Comparison of ENCODE assay signal across 25 cellular contexts in genomic region chr7:41582116-41582515, GRCh38.
DNase-seq lines count a peak whose midpoint lies in the region; TF ChIP-seq lines count a peak whose summit lies in the region.
"Had no signal": no experiment of that assay in that cellular context is flagged by ENCODE, and none has a peak within 500 bp of the region (broad histone marks: within the 10 kb centered on the region; RNA-seq: fewer than 3 reads in every experiment).

No MANE protein-coding gene starts in this region.

- H3K27ac Mint-ChIP-seq in HFFc6 (peak overlapping the region; percentile 91), chondrocyte (ENCODE audit: unreplicated experiment) (peak overlapping the region; percentile 28)
- H3K27ac Mint-ChIP-seq: CD4-positive, alpha-beta memory T cell; IgD-negative memory B cell had no signal

- no peaks in the 10 kb centered on the region for H3K27me3 ChIP-seq in A673 (replicated peaks; ENCODE audit: insufficient read depth, low read depth, low read length, poor library complexity)

- POLR2A ChIA-PET in A673 (lab: Charles Lee; ENCODE audit: low non-redundant PET): no interaction called here

- H3K4me1 Mint-ChIP-seq in HFFc6 (ENCODE audit: low read depth): peaks cover 57% of the 10 kb centered on the region
- H3K4me1 Mint-ChIP-seq in chondrocyte (ENCODE audit: low read depth): peaks cover 45% of the 10 kb centered on the region
- H3K4me1 Mint-ChIP-seq: CD4-positive, alpha-beta memory T cell; IgD-negative memory B cell had no signal

- TF ChIP-seq CTCF in HFFc6 (IDR thresholded peaks at IDR 0.05): no peak
- no peak for TF ChIP-seq CTCF in chondrocyte (IDR thresholded peaks at IDR 0.05)
- no peak for TF ChIP-seq CTCF in A673 (conservative IDR thresholded peaks at IDR 0.05; ENCODE audit: low read depth, low read length)

- H3K36me3 ChIP-seq in A673 (ENCODE audit: insufficient read depth, low read length, poor library complexity, severe bottlenecking): no peaks in the 10 kb centered on the region

- CTCF ChIA-PET in A673 (lab: Charles Lee): no interaction called here

- no TSS peak for BruUV-seq in A673 (replicated peaks; lab: Mats Ljungman, UMichigan)

- H3K4me3 Mint-ChIP-seq in HFFc6: no peak overlapping the region
- no peak overlapping the region for H3K4me3 Mint-ChIP-seq in chondrocyte (ENCODE audit: unreplicated experiment)
- H3K4me3 Mint-ChIP-seq: CD4-positive, alpha-beta memory T cell; IgD-negative memory B cell had no signal

- no peak overlapping the region for H3K4me3 ChIP-seq in A673 (ENCODE audit: low read depth, low read length, poor library complexity, severe bottlenecking)

- H3K27me3 Mint-ChIP-seq in HFFc6 (ENCODE audit: insufficient read depth) (peaks cover 1% of the 10 kb centered on the region), chondrocyte (ENCODE audit: low read depth) (no peaks in the 10 kb centered on the region)
- H3K27me3 Mint-ChIP-seq: CD4-positive, alpha-beta memory T cell had no signal

- DNase-seq in HFFc6: no peak
- DNase-seq in chondrocyte (ENCODE audit: low spot score): no peak
- DNase-seq in iris pigment epithelial cell (ENCODE audit: low read depth): peak; percentile 13
- no peak for DNase-seq in amygdala (lab: John Stamatoyannopoulos, UW)
- DNase-seq in A673 (ENCODE audit: low spot score): no peak
- no peak for DNase-seq in T-helper 2 cell
- no peak for DNase-seq in NCI-H82 (lab: John Stamatoyannopoulos, UW)
- DNase-seq: C1 segment of cervical spinal cord; CD4-positive, alpha-beta memory T cell; COR-L47; DMS53; GF-D8; GOT3; HCEC 1CT; MM.1S; NCI-H1048; NCI-H1417; NCI-H1694; NCI-H2029 treated with DMSO at 0.1 percent for 48 hours; NCI-H2227 treated with DMSO at 0.1 percent for 48 hours; NCI-H510A treated with DMSO at 0.1 percent for 48 hours; SIG-M5; SK-N-SH had no signal

- H3K9me3 ChIP-seq in A673 (ENCODE audit: low read depth, low read length, poor library complexity, severe bottlenecking): no peaks in the 10 kb centered on the region
- H3K9me3 ChIP-seq: SK-N-SH had no signal

- intact Hi-C loops in A673 (cut with micrococcal nuclease; ENCODE audit: unreplicated experiment): no loop called here

- H3K27ac ChIP-seq in A673 (ENCODE audit: low read depth, low read length, poor library complexity, severe bottlenecking): no peak overlapping the region
- H3K27ac ChIP-seq: KMS-11 had no signal

- H3K36me3 Mint-ChIP-seq in HFFc6 (ENCODE audit: low read depth) (no peaks in the 10 kb centered on the region), chondrocyte (ENCODE audit: low read depth) (no peaks in the 10 kb centered on the region)
- H3K36me3 Mint-ChIP-seq: CD4-positive, alpha-beta memory T cell; IgD-negative memory B cell had no signal

- H3K9me3 Mint-ChIP-seq in HFFc6 (no peaks in the 10 kb centered on the region), chondrocyte (ENCODE audit: low read depth) (no peaks in the 10 kb centered on the region)

- no peaks in the 10 kb centered on the region for H3K4me1 ChIP-seq in A673 (ENCODE audit: insufficient read depth, low read length, poor library complexity, severe bottlenecking)
